In genomic region chr17:19076398-19077192, GRCh38 we compare ENCODE assay signal across 8 cellular contexts. TPM values are rescaled to one million over a fixed set of nuclear protein-coding genes. Genes with fewer than 3 reads are reported as not detected.
DNase-seq lines count a peak whose midpoint lies in the region; ATAC-seq and TF ChIP-seq lines count a peak whose summit lies in the region.
"Not testable (repeated sequence)": the region's sequence is repeated elsewhere in the genome, so short reads cannot be mapped to it uniquely, and the experiment has no call there.

No MANE protein-coding gene starts in this region.

- H3K36me3 ChIP-seq in Caco-2 (ENCODE audit: control insufficient read depth, insufficient read depth, low read length); lower lobe of right lung; tibial artery: not testable (repeated sequence)

- CTCF ChIA-PET in Caco-2 (lab: Charles Lee); activated B cell treated with CpG ODN at 0.5 μM for 24 hours (lab: Charles Lee): not testable (repeated sequence)

- not testable (repeated sequence) for H3K27me3 ChIP-seq in Caco-2 (replicated peaks; ENCODE audit: control insufficient read depth, insufficient read depth, low read length); lower lobe of right lung (ENCODE audit: low read depth); tibial artery

- H3K4me1 ChIP-seq in Caco-2, lower lobe of right lung, tibial artery: not testable (repeated sequence)

- H3K4me3 ChIP-seq in Caco-2 (ENCODE audit: low read depth, low read length); lower lobe of right lung; tibial artery: not testable (repeated sequence)

- intact Hi-C loops in Caco-2 (cut with micrococcal nuclease; ENCODE audit: unreplicated experiment); activated B cell treated with CpG ODN at 0.5 μM for 24 hours (cut with micrococcal nuclease); activated T-helper 1 cell treated with anti-CD3 and anti-CD28 coated beads, Interleukin-12 subunit alpha, Interleukin-12 subunit beta, Interleukin-2, Interleukin-4 antibody, amounts not matched to agents 30 ng/mL and 10 ng/mL and 1 ng/mL, durations not matched to agents 14 hours and 24 hours and 36 hours (cut with micrococcal nuclease); lower lobe of right lung (cut with DNase I); tibial artery (cut with DNase I; ENCODE audit: low total_unique reads): not testable (repeated sequence)

- ATAC-seq in HG02798 (IDR thresholded peaks at IDR 0.05; ENCODE audit: poor library complexity, unreplicated experiment) (peak; percentile 72), activated B cell treated with CpG ODN at 0.5 μM for 24 hours (ENCODE audit: low read depth) (peak; percentile 99), lower lobe of right lung (peak; percentile 94 to 97)

- H3K36me3 Mint-ChIP-seq in Caco-2 (ENCODE audit: insufficient read depth, unreplicated experiment); activated B cell treated with CpG ODN at 0.5 μM for 24 hours (ENCODE audit: low read depth); activated T-helper 1 cell treated with anti-CD3 and anti-CD28 coated beads, Interleukin-12 subunit alpha, Interleukin-12 subunit beta, Interleukin-2, Interleukin-4 antibody, amounts not matched to agents 30 ng/mL and 10 ng/mL and 1 ng/mL, durations not matched to agents 14 hours and 24 hours and 36 hours (ENCODE audit: low read depth); endothelial cell (ENCODE audit: low read depth, unreplicated experiment): not testable (repeated sequence)

- H3K9me3 ChIP-seq in Caco-2, lower lobe of right lung, tibial artery: not testable (repeated sequence)

- DNase-seq in Caco-2 (peak; percentile 49 to 54), activated B cell treated with CpG ODN at 0.5 μM for 24 hours (peak; percentile 16), endothelial cell (ENCODE audit: low spot score) (peak; percentile 3), lower lobe of right lung (peak; percentile 58), tibial artery (peak; percentile 39 to 50)
- DNase-seq in activated T-helper 1 cell treated with anti-CD3 and anti-CD28 coated beads, Interleukin-12 subunit alpha, Interleukin-12 subunit beta, Interleukin-2, Interleukin-4 antibody, amounts not matched to agents 30 ng/mL and 10 ng/mL and 1 ng/mL, durations not matched to agents 14 hours and 24 hours and 36 hours (ENCODE audit: low spot score) = peak; percentile 25
- peak; percentile 20 for DNase-seq in stimulated activated CD4-positive, alpha-beta T cell treated with anti-CD3 and anti-CD28 coated beads, Interleukin-12 subunit alpha, Interleukin-12 subunit beta, amount 100 ng/mL, for 4 hours

- POLR2A ChIA-PET in Caco-2 (lab: Charles Lee); activated B cell treated with CpG ODN at 0.5 μM for 24 hours (lab: Charles Lee): not testable (repeated sequence)

- H3K4me1 Mint-ChIP-seq in Caco-2 (ENCODE audit: low read depth, unreplicated experiment); activated B cell treated with CpG ODN at 0.5 μM for 24 hours; activated T-helper 1 cell treated with anti-CD3 and anti-CD28 coated beads, Interleukin-12 subunit alpha, Interleukin-12 subunit beta, Interleukin-2, Interleukin-4 antibody, amounts not matched to agents 30 ng/mL and 10 ng/mL and 1 ng/mL, durations not matched to agents 14 hours and 24 hours and 36 hours (ENCODE audit: low read depth); endothelial cell (ENCODE audit: unreplicated experiment): not testable (repeated sequence)

- not testable (repeated sequence) for H3K27me3 Mint-ChIP-seq in Caco-2 (ENCODE audit: insufficient read depth, unreplicated experiment); activated B cell treated with CpG ODN at 0.5 μM for 24 hours; activated T-helper 1 cell treated with anti-CD3 and anti-CD28 coated beads, Interleukin-12 subunit alpha, Interleukin-12 subunit beta, Interleukin-2, Interleukin-4 antibody, amounts not matched to agents 30 ng/mL and 10 ng/mL and 1 ng/mL, durations not matched to agents 14 hours and 24 hours and 36 hours (ENCODE audit: insufficient read depth); endothelial cell (ENCODE audit: unreplicated experiment)

- H3K27ac Mint-ChIP-seq in Caco-2 (ENCODE audit: unreplicated experiment); activated B cell treated with CpG ODN at 0.5 μM for 24 hours; activated T-helper 1 cell treated with anti-CD3 and anti-CD28 coated beads, Interleukin-12 subunit alpha, Interleukin-12 subunit beta, Interleukin-2, Interleukin-4 antibody, amounts not matched to agents 30 ng/mL and 10 ng/mL and 1 ng/mL, durations not matched to agents 14 hours and 24 hours and 36 hours; endothelial cell (ENCODE audit: unreplicated experiment): not testable (repeated sequence)

- not testable (repeated sequence) for TF ChIP-seq CTCF in Caco-2 (IDR thresholded peaks at IDR 0.05; ENCODE audit: insufficient read depth in 1 of 2, low read depth in 1 of 2, low read length in 1 of 2, severe bottlenecking in 1 of 2, unreplicated experiment in 1 of 2); activated B cell treated with CpG ODN at 0.5 μM for 24 hours (IDR thresholded peaks at IDR 0.05); endothelial cell (IDR thresholded peaks at IDR 0.05; ENCODE audit: unreplicated experiment); lower lobe of right lung (IDR thresholded peaks at IDR 0.05)
- TF ChIP-seq CTCF in tibial artery (IDR thresholded peaks at IDR 0.05) = peak in 1 of 2 experiments; percentile 15

- not testable (repeated sequence) for H3K4me3 Mint-ChIP-seq in Caco-2 (ENCODE audit: unreplicated experiment); activated B cell treated with CpG ODN at 0.5 μM for 24 hours; activated T-helper 1 cell treated with anti-CD3 and anti-CD28 coated beads, Interleukin-12 subunit alpha, Interleukin-12 subunit beta, Interleukin-2, Interleukin-4 antibody, amounts not matched to agents 30 ng/mL and 10 ng/mL and 1 ng/mL, durations not matched to agents 14 hours and 24 hours and 36 hours; endothelial cell (ENCODE audit: unreplicated experiment)

- not testable (repeated sequence) for BruUV-seq in Caco-2 (replicated peaks; lab: Mats Ljungman, UMichigan)

- not testable (repeated sequence) for H3K9me3 Mint-ChIP-seq in Caco-2 (ENCODE audit: unreplicated experiment); activated B cell treated with CpG ODN at 0.5 μM for 24 hours; activated T-helper 1 cell treated with anti-CD3 and anti-CD28 coated beads, Interleukin-12 subunit alpha, Interleukin-12 subunit beta, Interleukin-2, Interleukin-4 antibody, amounts not matched to agents 30 ng/mL and 10 ng/mL and 1 ng/mL, durations not matched to agents 14 hours and 24 hours and 36 hours; endothelial cell (ENCODE audit: unreplicated experiment)

- H3K27ac ChIP-seq in lower lobe of right lung, tibial artery: not testable (repeated sequence)

RNA-seq across cellular contexts. Expression of gene GRAP, which starts 29.8 kb away (rescaled TPM):
- 0.50 TPM in 1 of 2 replicates, not detected in the other for total RNA-seq in Caco-2 (2022)
- total RNA-seq in activated B cell treated with CpG ODN at 0.5 μM for 24 hours = 31.5 and 39.2 TPM in 2 replicates
- 10.2 and 13.3 TPM in 2 replicates for total RNA-seq in activated T-helper 1 cell treated with anti-CD3 and anti-CD28 coated beads, Interleukin-12 subunit alpha, Interleukin-12 subunit beta, Interleukin-2, Interleukin-4 antibody, amounts not matched to agents 30 ng/mL and 10 ng/mL and 1 ng/mL, durations not matched to agents 14 hours and 24 hours and 36 hours
- total RNA-seq in endothelial cell (ENCODE audit: unreplicated experiment) = 50.2 TPM
- 8.5 TPM for total RNA-seq in lower lobe of right lung

RNA-seq across cellular contexts. Expression of gene GRAPL, which starts 50.8 kb away (rescaled TPM):
- total RNA-seq in Caco-2 (2022) = not detected in 2 replicates
- total RNA-seq in activated B cell treated with CpG ODN at 0.5 μM for 24 hours = 54.5 and 59.0 TPM in 2 replicates
- 5.9 and 8.3 TPM in 2 replicates for total RNA-seq in activated T-helper 1 cell treated with anti-CD3 and anti-CD28 coated beads, Interleukin-12 subunit alpha, Interleukin-12 subunit beta, Interleukin-2, Interleukin-4 antibody, amounts not matched to agents 30 ng/mL and 10 ng/mL and 1 ng/mL, durations not matched to agents 14 hours and 24 hours and 36 hours
- total RNA-seq in endothelial cell (ENCODE audit: unreplicated experiment) = 38.3 TPM
- 10.8 TPM for total RNA-seq in lower lobe of right lung

Comparison
In these comparisons a context has a peak if more than half of its experiments do, and no peak if none do; other contexts are left out.
1. DNase-seq: peak in every context shown above with its lines; median percentile 58 in lower lobe of right lung; 52 in Caco-2; 44 in tibial artery; 25 in activated T-helper 1 cell treated with anti-CD3 and anti-CD28 coated beads, Interleukin-12 subunit alpha, Interleukin-12 subunit beta, Interleukin-2, Interleukin-4 antibody, amounts not matched to agents 30 ng/mL and 10 ng/mL and 1 ng/mL, durations not matched to agents 14 hours and 24 hours and 36 hours; 20 in stimulated activated CD4-positive, alpha-beta T cell treated with anti-CD3 and anti-CD28 coated beads, Interleukin-12 subunit alpha, Interleukin-12 subunit beta, amount 100 ng/mL, for 4 hours; 16 in activated B cell treated with CpG ODN at 0.5 μM for 24 hours; 3 in endothelial cell.